Comparison of ENCODE assay signal across 9 cellular contexts in the genomic region with DNA sequence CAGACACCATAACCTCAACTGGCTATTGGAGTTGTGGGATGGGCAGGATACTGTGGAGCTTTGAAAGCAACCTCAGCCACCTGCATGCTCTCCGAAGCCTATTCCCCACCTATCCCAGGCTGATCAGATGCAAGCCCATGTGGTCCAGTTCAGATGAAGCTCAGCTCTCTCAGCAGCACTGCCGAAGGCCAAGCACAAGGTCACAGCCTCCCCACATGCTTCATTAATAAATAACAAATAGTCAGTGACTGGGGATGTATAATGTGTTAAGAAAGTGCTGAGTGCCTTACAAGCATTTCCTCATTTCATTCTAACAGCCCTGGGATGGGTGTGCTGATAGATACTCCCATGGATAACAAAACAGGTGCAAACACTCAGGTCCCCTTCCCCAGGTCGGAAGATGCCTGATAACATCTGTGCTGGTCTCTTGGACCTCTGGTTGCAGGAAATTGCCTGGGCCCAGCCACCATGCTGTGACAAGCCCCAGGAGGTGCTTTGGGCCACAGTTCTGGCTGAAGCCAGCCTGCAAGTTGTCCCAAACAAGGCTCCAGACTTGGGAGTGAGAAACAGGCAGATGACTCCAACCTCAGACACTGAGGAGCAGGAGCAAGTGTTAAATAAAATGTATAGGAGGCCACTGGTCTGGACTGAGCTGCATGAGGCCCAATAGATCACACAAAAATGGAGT.
A peak's percentile ranks its signal among the peaks of the same experiment; 100 is the strongest.
DNase-seq lines count a peak whose midpoint lies in the region; ATAC-seq and TF ChIP-seq lines count a peak whose summit lies in the region.
"Had no signal": no experiment of that assay in that cellular context is flagged by ENCODE, and none has a peak within 500 bp of the region (broad histone marks: within the 10 kb centered on the region; RNA-seq: fewer than 3 reads in every experiment).

No MANE protein-coding gene starts in this region.

- no peaks in the 10 kb centered on the region for H3K36me3 ChIP-seq in muscle layer of duodenum (ENCODE audit: control insufficient read depth in 1 of 2, insufficient read depth in 2 of 2, low read length in 2 of 2)
- no peaks in the 10 kb centered on the region for H3K36me3 ChIP-seq in tibial artery

- H3K4me3 ChIP-seq in coronary artery (peak overlapping the region; percentile 20), muscle layer of duodenum (ENCODE audit: low read depth in 1 of 2, low read length in 2 of 2) (peak overlapping the region in 1 of 2 donors; percentile 4), tibial artery (no peak overlapping the region)

- DNase-seq in coronary artery (ENCODE audit: low spot score) = no peak
- peak in 1 of 2 donors; percentile 51 for DNase-seq in tibial artery
- no peak for DNase-seq in AML-193 (lab: John Stamatoyannopoulos, UW)
- no peak for DNase-seq in 8988T
- DNase-seq: NCI-H2227 treated with DMSO at 0.1 percent for 48 hours, SIG-M5 had no signal

- H3K9me3 ChIP-seq in muscle layer of duodenum (ENCODE audit: control insufficient read depth in 1 of 2, low read length in 2 of 2) = no peaks in the 10 kb centered on the region
- no peaks in the 10 kb centered on the region for H3K9me3 ChIP-seq in tibial artery

- H3K4me1 ChIP-seq in muscle layer of duodenum (ENCODE audit: control insufficient read depth in 1 of 2, insufficient read depth in 2 of 2, low read length in 2 of 2) = peaks cover 43 to 62% of the 10 kb centered on the region in 2 donors
- peaks cover 10 to 88% (median 78%) of the 10 kb centered on the region in 4 donors for H3K4me1 ChIP-seq in tibial artery

- no peaks in the 10 kb centered on the region for H3K27me3 ChIP-seq in muscle layer of duodenum (ENCODE audit: low read depth, low read length)
- no peaks in the 10 kb centered on the region for H3K27me3 ChIP-seq in tibial artery

- TF ChIP-seq CTCF in coronary artery (IDR thresholded peaks at IDR 0.05) (no peak), tibial artery (IDR thresholded peaks at IDR 0.05) (no peak)

- H3K27ac ChIP-seq in coronary artery (peak overlapping the region; percentile 93 to 96), muscle layer of duodenum (ENCODE audit: low read length) (peak overlapping the region; percentile 83), tibial artery (peak overlapping the region; percentile 93 to 96)

- intact Hi-C loops in tibial artery (cut with DNase I; ENCODE audit: low total_unique reads) = loop anchor here (10.0 kb wide), 1 partner anchor 181 kb away; no protein-coding TSS in a partner anchor

- ATAC-seq in HG03354 (IDR thresholded peaks at IDR 0.05; ENCODE audit: poor library complexity, severe bottlenecking, unreplicated experiment) = peak; percentile 15
- no peak for ATAC-seq in GM19023 (IDR thresholded peaks at IDR 0.05; ENCODE audit: unreplicated experiment)
